Comparison of ENCODE assay signal across 7 cellular contexts in genomic region chr22:31945478-31945815, GRCh38. TPM values are rescaled to one million over a fixed set of nuclear protein-coding genes. Genes with fewer than 3 reads are reported as not detected.
DNase-seq lines count a peak whose midpoint lies in the region; ATAC-seq and TF ChIP-seq lines count a peak whose summit lies in the region.

No MANE protein-coding gene starts in this region.

- peaks cover 9% of the 10 kb centered on the region; the same call in 2 of the 3 replicates for H3K4me1 Mint-ChIP-seq in GM23338

- intact Hi-C loops in right cardiac atrium (cut with DNase I) (loop anchor here in 1 of 4 donors (10.0 kb wide), 1 partner anchor 281 kb away; the partner anchor contains the start of gene PISD), stomach (cut with DNase I; ENCODE audit: low total_unique reads) (no loop called here)

- H3K27me3 ChIP-seq in GM23338 (ENCODE audit: insufficient read depth): no peaks in the 10 kb centered on the region
- H3K27me3 ChIP-seq in right cardiac atrium (ENCODE audit: control insufficient read depth, insufficient read depth): no peaks in the 10 kb centered on the region
- no peaks in the 10 kb centered on the region for H3K27me3 ChIP-seq in stomach

- no peak for TF ChIP-seq CTCF in GM23338 (conservative IDR thresholded peaks at IDR 0.05; ENCODE audit: low read depth in 2 of 2)
- no peak for TF ChIP-seq CTCF in RWPE1 (conservative IDR thresholded peaks at IDR 0.05; ENCODE audit: low read depth)
- TF ChIP-seq CTCF in stomach (IDR thresholded peaks at IDR 0.05): no peak

- peaks cover 34% of the 10 kb centered on the region for H3K36me3 Mint-ChIP-seq in GM23338 (ENCODE audit: low read depth)

- H3K27ac ChIP-seq in GM23338 (ENCODE audit: low read depth) (peak overlapping the region; percentile 93), RWPE1 (peak overlapping the region; percentile 97), right cardiac atrium (ENCODE audit: low read length) (peak overlapping the region; percentile 96), stomach (peak overlapping the region; percentile 91 to 100 (median 96))

- ATAC-seq in GM23338 (no peak), right cardiac atrium (no peak), HG02642 (IDR thresholded peaks at IDR 0.05; ENCODE audit: poor library complexity, unreplicated experiment) (no peak)

- H3K27ac Mint-ChIP-seq in GM23338: no peak overlapping the region

- H3K9me3 ChIP-seq in right cardiac atrium (ENCODE audit: control insufficient read depth, low read length) (no peaks in the 10 kb centered on the region), stomach (no peaks in the 10 kb centered on the region)

- peaks cover 30% of the 10 kb centered on the region for H3K36me3 ChIP-seq in GM23338 (ENCODE audit: insufficient read depth)
- H3K36me3 ChIP-seq in stomach: peaks cover 8 to 29% (median 22%) of the 10 kb centered on the region in 4 donors

- peak overlapping the region; percentile 87 for H3K4me2 ChIP-seq in GM23338

- H2AFZ ChIP-seq in GM23338: no peak overlapping the region

- H3F3A ChIP-seq in GM23338 (replicated peaks; ENCODE audit: low read depth): peaks cover 13% of the 10 kb centered on the region; the same call in 1 of the 2 replicates

- peaks cover 56% of the 10 kb centered on the region for H3K79me2 ChIP-seq in GM23338 (replicated peaks; ENCODE audit: insufficient read depth)

- H3K9me3 Mint-ChIP-seq in GM23338: no peaks in the 10 kb centered on the region

- POLR2A ChIA-PET in RWPE1 (lab: Yijun Ruan, JAX; ENCODE audit: low non-redundant PET): no interaction called here

- no peak for TF ChIP-seq EP300 in stomach (IDR thresholded peaks at IDR 0.05)

- peaks cover 23% of the 10 kb centered on the region for H3K4me1 ChIP-seq in GM23338 (ENCODE audit: insufficient read depth)
- H3K4me1 ChIP-seq in right cardiac atrium (ENCODE audit: control insufficient read depth, insufficient read depth, low read length): peaks cover 4% of the 10 kb centered on the region
- H3K4me1 ChIP-seq in stomach: peaks cover 15 to 57% (median 37%) of the 10 kb centered on the region in 4 donors

- H3K4me3 ChIP-seq in GM23338 (peak overlapping the region; percentile 100), right cardiac atrium (ENCODE audit: low read length) (peak overlapping the region; percentile 89), stomach (peak overlapping the region; percentile 76 to 99 (median 87))

- no peaks in the 10 kb centered on the region for H3K9me2 ChIP-seq in GM23338 (ENCODE audit: insufficient read depth)

- CTCF ChIA-PET in RWPE1 (lab: Yijun Ruan, JAX): no interaction called here

- peaks cover 5% of the 10 kb centered on the region for H3K27me3 Mint-ChIP-seq in GM23338 (ENCODE audit: insufficient read depth, low read depth, poor library complexity)

- H3K4me3 Mint-ChIP-seq in GM23338: no peak overlapping the region

- TF ChIP-seq POLR2A in stomach (IDR thresholded peaks at IDR 0.05): no peak

- peaks cover 41% of the 10 kb centered on the region for H4K20me1 ChIP-seq in GM23338 (replicated peaks; ENCODE audit: insufficient read depth)

- WGBS in right cardiac atrium: 3% methylated on average over 12 of the region's 12 CpGs
- 2 to 4% (median 2%) methylated on average over 12 of the region's 12 CpGs for WGBS in stomach, 5 donors

- no peak for DNase-seq in GM23338 (ENCODE audit: low spot score)
- DNase-seq in RWPE1 (ENCODE audit: low spot score): no peak
- DNase-seq in right cardiac atrium: no peak
- DNase-seq in stomach: no peak
- DNase-seq in GOT3 (lab: John Stamatoyannopoulos, UW): no peak
- DNase-seq in activated gamma-delta T cell (lab: John Stamatoyannopoulos, UW): no peak

TF ChIP-seq in GM23338, 12 proteins besides CTCF, POLR2A, EP300 and RAD21:
- TF ChIP-seq NANOG (IDR thresholded peaks at IDR 0.05; ENCODE audit: borderline replicate concordance) (no peak), ETS1 (IDR thresholded peaks at IDR 0.05) (no peak), ZNF331 (CRISPR knock-in tag; IDR thresholded peaks at IDR 0.05; ENCODE audit: low read depth) (no peak), EZH2phosphoT487 (IDR thresholded peaks at IDR 0.05; ENCODE audit: unreplicated experiment) (no peak)

RNA-seq across cellular contexts. Expression of gene YWHAH, which starts 1.1 kb away (rescaled TPM):
- total RNA-seq in GM23338 (2014; rRNA removed; shearing (Covaris generic)): 263 and 277 TPM in 2 replicates
- polyA plus RNA-seq in GM23338 (2016; fragmentation: Nextera tagmentation; extraction: Ambion mirVana) (254 and 283 TPM in 2 replicates), right cardiac atrium (59.9 TPM), stomach (100 to 1,000 TPM in 2 of 3 donors, 10 to 100 TPM in 1; 60.9 to 156 (median 110) TPM)
- total RNA-seq in right cardiac atrium (100 to 1,000 TPM in 1 of 4 donors, 10 to 100 TPM in 3; 69.6 to 103 (median 86.2) TPM), stomach (100 to 1,000 TPM in 1 of 5 donors, 10 to 100 TPM in 4; 20.5 to 284 (median 81.1) TPM)
